1 cellular context compared by ENCODE assay signal in the genomic region with DNA sequence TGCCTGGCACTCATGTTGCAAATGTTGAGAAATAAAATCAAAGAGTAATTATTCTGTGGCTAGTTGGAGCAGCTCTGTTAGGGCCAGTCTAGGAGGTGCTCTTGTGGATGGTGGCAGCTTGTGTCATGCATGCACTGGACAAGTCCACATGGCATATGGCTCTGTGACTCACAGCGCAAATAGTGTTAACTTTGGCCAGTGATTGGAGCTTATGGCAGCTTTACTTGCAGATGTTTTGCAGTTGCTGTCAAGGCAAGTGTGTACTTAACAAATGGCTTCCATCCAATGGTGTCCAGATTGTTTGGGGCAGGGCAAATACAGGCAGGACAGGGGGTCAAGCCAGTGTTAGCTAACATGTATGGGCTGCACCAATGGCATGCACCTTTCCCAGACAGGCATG.
TF ChIP-seq lines count a peak whose summit lies in the region.

No MANE protein-coding gene starts in this region.

TF ChIP-seq in IMR-90, 13 proteins besides CTCF, POLR2A, EP300 and RAD21 (continued from another document):
- TF ChIP-seq MXI1 (IDR thresholded peaks at IDR 0.05; ENCODE audit: borderline replicate concordance, low read depth, low read length) = no peak
- no peak for TF ChIP-seq MAZ (IDR thresholded peaks at IDR 0.05; ENCODE audit: borderline replicate concordance, low read depth, low read length)
- no peak for TF ChIP-seq RFX5 (IDR thresholded peaks at IDR 0.05; ENCODE audit: low read depth, low read length)
- TF ChIP-seq CHD1 (IDR thresholded peaks at IDR 0.05; ENCODE audit: low read depth, low read length) = no peak
- no peak for TF ChIP-seq FOS (IDR thresholded peaks at IDR 0.05; ENCODE audit: low read depth, low read length)
- TF ChIP-seq RCOR1 (IDR thresholded peaks at IDR 0.05; ENCODE audit: insufficient replicate concordance, low read length) = no peak
- TF ChIP-seq BHLHE40 (IDR thresholded peaks at IDR 0.05; ENCODE audit: low read depth, low read length) = no peak
